ENCODE assay signal across 27 cellular contexts in genomic region chr11:47842749-47843148, GRCh38.
"Had no signal": no experiment of that assay in that cellular context is flagged by ENCODE, and none has a peak within 500 bp of the region (broad histone marks: within the 10 kb centered on the region; RNA-seq: fewer than 3 reads in every experiment).

No MANE protein-coding gene starts in this region.

- H3K4me3 ChIP-seq: lung, neural progenitor cell, right atrium auricular region, sigmoid colon, spleen, suprapubic skin, thoracic aorta, tibial artery, vagina had no signal

- H3K27me3 ChIP-seq: neural progenitor cell, neutrophil, right atrium auricular region, sigmoid colon, spleen, suprapubic skin, tibial artery, vagina had no signal

- H3K9ac ChIP-seq: neural progenitor cell, parathyroid adenoma had no signal

- FAIRE-seq: keratinocyte, small intestine had no signal

- H3K9me3 ChIP-seq: neutrophil, right atrium auricular region, sigmoid colon, spleen, suprapubic skin, thoracic aorta, tibial artery, vagina had no signal

- ATAC-seq: left cardiac atrium; left lobe of liver; left ventricle myocardium superior; natural killer cell; stimulated activated effector memory CD8-positive, alpha-beta T cell treated with anti-CD3 and anti-CD28 coated beads, Interleukin-12 subunit alpha, Interleukin-12 subunit beta, amount 100 ng/mL, for 72 hours had no signal

- DNase-seq: hippocampal formation; kidney glomerular epithelial cell; left cardiac atrium; left ventricle myocardium superior; mesendoderm; naive B cell; natural killer cell; nephron progenitor cell; occipital lobe; sigmoid colon; small intestine; spleen; stimulated activated CD4-positive, alpha-beta T cell treated with anti-CD3 and anti-CD28 coated beads, Interleukin-4, amount 100 ng/mL, for 24 hours; stimulated activated naive CD4-positive, alpha-beta T cell; tibial artery; trophoblast cell had no signal

- H3K27ac ChIP-seq: neural progenitor cell, neutrophil, parathyroid adenoma, right atrium auricular region, sigmoid colon, suprapubic skin, thoracic aorta, tibial artery, vagina had no signal

- H3K4me2 ChIP-seq: neural progenitor cell had no signal

- H2AFZ ChIP-seq: neural progenitor cell, parathyroid adenoma had no signal
